Comparison of ENCODE assay signal across 34 cellular contexts in the genomic region with DNA sequence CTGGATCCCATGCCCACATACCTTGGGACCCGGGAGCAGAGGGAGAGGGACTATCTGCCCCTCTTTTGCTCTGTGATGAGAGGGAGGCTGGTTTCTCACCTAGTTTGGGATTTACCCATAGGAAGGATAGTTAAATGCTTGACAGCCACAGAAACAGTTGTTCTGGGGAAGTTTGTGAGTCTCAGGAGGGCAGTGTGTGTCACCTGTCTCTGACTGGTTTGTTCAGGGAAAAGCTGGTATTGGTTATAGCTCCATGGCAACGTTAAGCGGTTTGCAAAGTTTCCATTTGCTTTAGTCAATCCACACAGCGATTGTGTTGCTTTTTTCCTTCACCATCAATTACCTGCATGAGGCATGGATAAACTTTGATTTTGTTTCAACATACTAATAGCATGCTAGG. TPM values are rescaled to one million over a fixed set of nuclear protein-coding genes. Genes with fewer than 3 reads are reported as not detected.
"Had no signal": no experiment of that assay in that cellular context is flagged by ENCODE, and none has a peak within 500 bp of the region (broad histone marks: within the 10 kb centered on the region; RNA-seq: fewer than 3 reads in every experiment).

No MANE protein-coding gene starts in this region.

- H3K27ac ChIP-seq: Peyer's patch, SJSA1 had no signal

- ATAC-seq: activated CD4-positive, alpha-beta T cell treated with anti-CD3 and anti-CD28 coated beads for 36 hours; activated CD4-positive, CD25-positive, alpha-beta regulatory T cell treated with anti-CD3 and anti-CD28 coated beads, Interleukin-2, amount 50 U/mL, for 24 hours; K562; PC-3; WTC11 had no signal

- H3K9me3 Mint-ChIP-seq: activated CD4-positive, alpha-beta memory T cell treated with anti-CD3 and anti-CD28 coated beads, Interleukin-2, amount 10 ng/mL, durations not matched to agents 7 days and 5 days; activated naive CD4-positive, alpha-beta T cell treated with anti-CD3 and anti-CD28 coated beads, Interleukin-2, amount 50 U/mL, for 24 hours; activated T-cell treated with anti-CD3 and anti-CD28 coated beads, Interleukin-2, amount 50 U/mL, for 24 hours; activated T-helper 2 cell treated with anti-CD3 and anti-CD28 coated beads, Interferon-gamma antibody, Interleukin-2, Interleukin-4, amounts not matched to agents 10 μg/mL and 5 μg/mL and 100 μg/mL, durations not matched to agents 14 hours and 24 hours and 36 hours; brain; T-helper 1 cell treated with Interleukin-12 subunit alpha and Interleukin-12 subunit beta and Interleukin-4 antibody, amounts not matched to agents 30 μg/mL and 1 μg/mL, for 36 hours; T-helper 2 cell treated with Interferon-gamma antibody and Interleukin-4, amounts not matched to agents 5 μg/mL and 100 μg/mL, for 36 hours; WTC11 had no signal

- H3K4me3 ChIP-seq: K562, MG63, Peyer's patch, SJSA1 had no signal

- H3K4me2 ChIP-seq: SK-N-SH had no signal

- H3K4me3 Mint-ChIP-seq: activated CD4-positive, alpha-beta memory T cell treated with anti-CD3 and anti-CD28 coated beads, Interleukin-2, amount 10 ng/mL, durations not matched to agents 7 days and 5 days; activated CD4-positive, alpha-beta T cell treated with anti-CD3 and anti-CD28 coated beads for 36 hours; activated naive CD4-positive, alpha-beta T cell treated with anti-CD3 and anti-CD28 coated beads, Interleukin-2, amount 50 U/mL, for 24 hours; activated T-cell treated with anti-CD3 and anti-CD28 coated beads, Interleukin-2, amount 50 U/mL, for 24 hours; brain; T-helper 1 cell treated with Interleukin-12 subunit alpha and Interleukin-12 subunit beta and Interleukin-4 antibody, amounts not matched to agents 30 μg/mL and 1 μg/mL, for 36 hours; T-helper 2 cell treated with Interferon-gamma antibody and Interleukin-4, amounts not matched to agents 5 μg/mL and 100 μg/mL, for 36 hours; WTC11 had no signal

- DNase-seq: activated CD4-positive, alpha-beta memory T cell treated with anti-CD3 and anti-CD28 coated beads, Interleukin-2, amount 10 ng/mL, durations not matched to agents 7 days and 5 days; activated CD4-positive, alpha-beta T cell treated with anti-CD3 and anti-CD28 coated beads for 36 hours; activated gamma-delta T cell; activated naive CD4-positive, alpha-beta T cell treated with Interleukin-2 at 50 U/mL for 16 hours; activated T-cell treated with anti-CD3 and anti-CD28 coated beads, Interleukin-2, amount 50 U/mL, for 24 hours; anterior cingulate cortex; caudate nucleus; cerebellar nuclear complex; MG63; NCI-H1048; NCI-H146; NCI-H187; NCI-H2029 treated with DMSO at 0.1 percent for 48 hours; NCI-H2171 treated with DMSO at 0.1 percent for 48 hours; NCI-H2227 treated with DMSO at 0.1 percent for 48 hours; NCI-H446; NCI-H510A treated with DMSO at 0.1 percent for 48 hours; NCI-H526 treated with DMSO at 0.1 percent for 48 hours; PC-3; Peyer's patch; RPMI8226; SHP77 treated with DMSO at 0.1 percent for 48 hours; SK-N-SH had no signal

- H3K36me3 ChIP-seq: Peyer's patch had no signal

- H3K27me3 ChIP-seq: Peyer's patch had no signal

- FAIRE-seq: bronchial epithelial cell, K562, TTC549 had no signal

- H3K27ac Mint-ChIP-seq: activated CD4-positive, alpha-beta memory T cell treated with anti-CD3 and anti-CD28 coated beads, Interleukin-2, amount 10 ng/mL, durations not matched to agents 7 days and 5 days; activated CD4-positive, alpha-beta T cell treated with anti-CD3 and anti-CD28 coated beads for 36 hours; activated naive CD4-positive, alpha-beta T cell treated with anti-CD3 and anti-CD28 coated beads, Interleukin-2, amount 50 U/mL, for 24 hours; activated T-cell treated with anti-CD3 and anti-CD28 coated beads, Interleukin-2, amount 50 U/mL, for 24 hours; activated T-helper 2 cell treated with anti-CD3 and anti-CD28 coated beads, Interferon-gamma antibody, Interleukin-2, Interleukin-4, amounts not matched to agents 10 μg/mL and 5 μg/mL and 100 μg/mL, durations not matched to agents 14 hours and 24 hours and 36 hours; brain; T-helper 1 cell treated with Interleukin-12 subunit alpha and Interleukin-12 subunit beta and Interleukin-4 antibody, amounts not matched to agents 30 μg/mL and 1 μg/mL, for 36 hours; T-helper 2 cell treated with Interferon-gamma antibody and Interleukin-4, amounts not matched to agents 5 μg/mL and 100 μg/mL, for 36 hours; WTC11 had no signal

- H3K9ac ChIP-seq: SK-N-SH had no signal

- H3K9me3 ChIP-seq: MG63, Peyer's patch, SK-N-SH had no signal

RNA-seq across cellular contexts. Expression of gene ANKRD34C, which starts 24.7 kb away (rescaled TPM):
- total RNA-seq: activated CD4-positive, alpha-beta memory T cell treated with anti-CD3 and anti-CD28 coated beads, Interleukin-2, amount 10 ng/mL, durations not matched to agents 7 days and 5 days; activated CD4-positive, alpha-beta T cell treated with anti-CD3 and anti-CD28 coated beads for 36 hours; activated T-helper 2 cell treated with anti-CD3 and anti-CD28 coated beads, Interferon-gamma antibody, Interleukin-2, Interleukin-4, amounts not matched to agents 10 μg/mL and 5 μg/mL and 100 μg/mL, durations not matched to agents 14 hours and 24 hours and 36 hours; bronchial epithelial cell; K562; PC-3; Peyer's patch; SJSA1; WTC11 had no signal
- polyA plus RNA-seq: SK-N-SH had no signal
